ENCODE assay signal across 15 cellular contexts in the genomic region with DNA sequence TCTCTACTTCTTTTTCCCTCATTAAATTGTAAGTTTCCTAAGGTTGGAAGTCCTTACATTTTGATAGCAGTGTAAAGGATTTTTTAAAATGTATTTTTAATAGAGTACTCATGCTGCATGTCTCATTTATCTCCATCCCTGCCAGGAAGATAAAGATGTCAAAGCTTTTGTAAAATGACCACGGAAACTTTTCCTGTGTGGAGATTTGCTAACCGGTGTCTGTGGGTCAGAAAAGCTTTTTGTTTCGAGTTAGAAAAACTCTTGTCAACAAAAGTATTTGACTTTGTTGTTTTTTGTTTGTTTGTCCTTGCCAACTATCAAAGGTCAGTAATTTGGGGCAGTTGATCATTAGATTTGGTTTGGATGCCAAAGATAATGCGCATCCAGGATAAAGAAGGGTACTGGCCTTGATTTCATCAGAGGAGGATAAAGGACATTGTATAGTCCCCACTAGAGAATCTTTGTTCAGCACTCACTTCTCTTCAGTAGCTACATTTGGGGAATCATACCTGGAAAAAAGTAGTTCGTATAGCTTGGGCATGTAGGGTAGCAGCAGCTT.
DNase-seq lines count a peak whose midpoint lies in the region; ATAC-seq and TF ChIP-seq lines count a peak whose summit lies in the region.
"Had no signal": no experiment of that assay in that cellular context is flagged by ENCODE, and none has a peak within 500 bp of the region (broad histone marks: within the 10 kb centered on the region; RNA-seq: fewer than 3 reads in every experiment).

No MANE protein-coding gene starts in this region.

- H3K4me2 ChIP-seq in PC-9 = peak overlapping the region; percentile 82
- H3K4me2 ChIP-seq in hepatocyte = no peak overlapping the region
- peak overlapping the region; percentile 31 for H3K4me2 ChIP-seq in smooth muscle cell

- ATAC-seq in activated CD8-positive, alpha-beta T cell treated with anti-CD3 and anti-CD28 coated beads for 36 hours = no peak
- no peak for ATAC-seq in activated CD8-positive, alpha-beta T cell treated with anti-CD3 and anti-CD28 coated beads, Interleukin-2, amount 10 ng/mL, durations not matched to agents 7 days and 5 days

- no peak for DNase-seq in activated CD8-positive, alpha-beta T cell treated with anti-CD3 and anti-CD28 coated beads for 36 hours
- DNase-seq in activated CD8-positive, alpha-beta T cell treated with anti-CD3 and anti-CD28 coated beads, Interleukin-2, amount 10 ng/mL, durations not matched to agents 7 days and 5 days = no peak
- DNase-seq in PC-9 (no peak), hepatocyte (ENCODE audit: low spot score) (no peak), smooth muscle cell (lab: John Stamatoyannopoulos, UW; ENCODE audit: unreplicated experiment) (no peak), activated gamma-delta T cell treated with Interleukin-2 at 50 U/mL for 16 hours (no peak), NCI-H345 (lab: John Stamatoyannopoulos, UW) (no peak), WERI-Rb-1 (no peak)
- DNase-seq: activated T-cell treated with anti-CD3 and anti-CD28 coated beads, Interleukin-2, amount 50 U/mL, for 1 hour; glutamatergic neuron; left colon; NCI-H1048; NCI-H2171; small intestine had no signal

- H3K9me3 Mint-ChIP-seq in activated CD8-positive, alpha-beta T cell treated with anti-CD3 and anti-CD28 coated beads for 36 hours = no peaks in the 10 kb centered on the region
- no peaks in the 10 kb centered on the region for H3K9me3 Mint-ChIP-seq in activated CD8-positive, alpha-beta T cell treated with anti-CD3 and anti-CD28 coated beads, Interleukin-2, amount 10 ng/mL, durations not matched to agents 7 days and 5 days (ENCODE audit: insufficient read depth)
- H3K9me3 Mint-ChIP-seq: WTC11 had no signal

- TF ChIP-seq CTCF in activated CD8-positive, alpha-beta T cell treated with anti-CD3 and anti-CD28 coated beads for 36 hours (IDR thresholded peaks at IDR 0.05) = no peak
- no peak for TF ChIP-seq CTCF in PC-9 (conservative IDR thresholded peaks at IDR 0.05)
- TF ChIP-seq CTCF in hepatocyte (IDR thresholded peaks at IDR 0.05; ENCODE audit: poor library complexity) = no peak
- no peak for TF ChIP-seq CTCF in smooth muscle cell (IDR thresholded peaks at IDR 0.05; ENCODE audit: borderline replicate concordance, insufficient read depth, poor library complexity, severe bottlenecking)
- TF ChIP-seq CTCF in WERI-Rb-1 (IDR thresholded peaks at IDR 0.05; ENCODE audit: low read depth, low read length) = no peak

- no peaks in the 10 kb centered on the region for H3K9me2 ChIP-seq in PC-9 (ENCODE audit: insufficient read depth)
- no peaks in the 10 kb centered on the region for H3K9me2 ChIP-seq in hepatocyte (replicated peaks; ENCODE audit: insufficient read depth)

- POLR2A ChIA-PET in activated CD8-positive, alpha-beta T cell treated with anti-CD3 and anti-CD28 coated beads for 36 hours (lab: Charles Lee) = interaction anchor here (1.2 kb wide), 1 partner anchor 10 kb away, joined by 4 read pairs; no protein-coding TSS in a partner anchor
- POLR2A ChIA-PET in activated CD8-positive, alpha-beta T cell treated with anti-CD3 and anti-CD28 coated beads, Interleukin-2, amount 10 ng/mL, durations not matched to agents 7 days and 5 days (lab: Charles Lee) = no interaction called here
- POLR2A ChIA-PET in PC-9 (lab: Charles Lee; ENCODE audit: unreplicated experiment) = interaction anchor here (0.6 kb wide), 1 partner anchor 14 kb away, joined by 4 read pairs; no protein-coding TSS in a partner anchor

- H3K27me3 ChIP-seq in PC-9 (ENCODE audit: insufficient read depth, low read depth) (no peaks in the 10 kb centered on the region), hepatocyte (no peaks in the 10 kb centered on the region), smooth muscle cell (ENCODE audit: low read depth) (no peaks in the 10 kb centered on the region), WERI-Rb-1 (ENCODE audit: insufficient read depth, low read depth, severe bottlenecking) (no peaks in the 10 kb centered on the region)

- H3F3A ChIP-seq in PC-9 (ENCODE audit: insufficient read depth, low read depth) = peaks cover 46% of the 10 kb centered on the region
- H3F3A ChIP-seq in smooth muscle cell (ENCODE audit: low read depth) = no peaks in the 10 kb centered on the region

- no peak overlapping the region for H3K4me3 Mint-ChIP-seq in activated CD8-positive, alpha-beta T cell treated with anti-CD3 and anti-CD28 coated beads for 36 hours
- H3K4me3 Mint-ChIP-seq in activated CD8-positive, alpha-beta T cell treated with anti-CD3 and anti-CD28 coated beads, Interleukin-2, amount 10 ng/mL, durations not matched to agents 7 days and 5 days = no peak overlapping the region
- H3K4me3 Mint-ChIP-seq: WTC11 had no signal

- peaks cover 60% of the 10 kb centered on the region for H3K4me1 Mint-ChIP-seq in activated CD8-positive, alpha-beta T cell treated with anti-CD3 and anti-CD28 coated beads for 36 hours (ENCODE audit: low read depth)
- H3K4me1 Mint-ChIP-seq in activated CD8-positive, alpha-beta T cell treated with anti-CD3 and anti-CD28 coated beads, Interleukin-2, amount 10 ng/mL, durations not matched to agents 7 days and 5 days (ENCODE audit: low read depth) = peaks cover 57% of the 10 kb centered on the region

- CTCF ChIA-PET in activated CD8-positive, alpha-beta T cell treated with anti-CD3 and anti-CD28 coated beads for 36 hours (lab: Charles Lee) = no interaction called here
- CTCF ChIA-PET in activated CD8-positive, alpha-beta T cell treated with anti-CD3 and anti-CD28 coated beads, Interleukin-2, amount 10 ng/mL, durations not matched to agents 7 days and 5 days (lab: Charles Lee) = interaction anchor here (3.1 kb wide), 1 partner anchor 14 kb away, joined by 10 read pairs; no protein-coding TSS in a partner anchor
- CTCF ChIA-PET in PC-9 (lab: Charles Lee) = no interaction called here

- peak overlapping the region; percentile 55 for H3K9ac ChIP-seq in smooth muscle cell (ENCODE audit: low read depth)

- H2AFZ ChIP-seq in PC-9 = no peak overlapping the region
- H2AFZ ChIP-seq in hepatocyte = no peak overlapping the region
- H2AFZ ChIP-seq in smooth muscle cell (ENCODE audit: low read depth) = no peak overlapping the region

- peaks cover 54% of the 10 kb centered on the region for H3K4me1 ChIP-seq in PC-9 (replicated peaks; ENCODE audit: insufficient read depth)
- H3K4me1 ChIP-seq in hepatocyte (ENCODE audit: insufficient read depth) = peaks cover 25% of the 10 kb centered on the region
- peaks cover 14% of the 10 kb centered on the region for H3K4me1 ChIP-seq in smooth muscle cell (ENCODE audit: low read depth)

- H4K20me1 ChIP-seq in PC-9 (ENCODE audit: insufficient read depth) (no peaks in the 10 kb centered on the region), hepatocyte (ENCODE audit: insufficient read depth, poor library complexity, severe bottlenecking) (no peaks in the 10 kb centered on the region), smooth muscle cell (ENCODE audit: low read depth) (no peaks in the 10 kb centered on the region)

- H3K27ac ChIP-seq in PC-9 (peak overlapping the region; percentile 98), hepatocyte (peak overlapping the region; percentile 72), smooth muscle cell (ENCODE audit: low read depth) (peak overlapping the region; percentile 84), WERI-Rb-1 (no peak overlapping the region)

- no peaks in the 10 kb centered on the region for H3K9me3 ChIP-seq in PC-9 (ENCODE audit: insufficient read depth, low read depth)
- H3K9me3 ChIP-seq in hepatocyte (ENCODE audit: low read depth) = no peaks in the 10 kb centered on the region
- H3K9me3 ChIP-seq in smooth muscle cell (replicated peaks; ENCODE audit: low read depth) = no peaks in the 10 kb centered on the region
- H3K9me3 ChIP-seq in WERI-Rb-1 (ENCODE audit: severe bottlenecking) = no peaks in the 10 kb centered on the region

- 74% methylated on average over 5 of the region's 5 CpGs for WGBS in hepatocyte (ENCODE audit: low lambda C conversion rate, missing lambda C conversion rate)
- WGBS in smooth muscle cell (ENCODE audit: low lambda C conversion rate) = 66% methylated on average over 5 of the region's 5 CpGs

- BruUV-seq in PC-9 (replicated peaks; lab: Mats Ljungman, UMichigan) = TSS peak; percentile 23

- H3K36me3 ChIP-seq in PC-9 (ENCODE audit: low read depth) (peaks cover 20% of the 10 kb centered on the region; the same call in 1 of the 2 replicates), hepatocyte (replicated peaks; ENCODE audit: insufficient read depth, low read depth) (no peaks in the 10 kb centered on the region), smooth muscle cell (ENCODE audit: low read depth) (no peaks in the 10 kb centered on the region), WERI-Rb-1 (no peaks in the 10 kb centered on the region)

- H3K27me3 Mint-ChIP-seq in activated CD8-positive, alpha-beta T cell treated with anti-CD3 and anti-CD28 coated beads for 36 hours = no peaks in the 10 kb centered on the region
- H3K27me3 Mint-ChIP-seq in activated CD8-positive, alpha-beta T cell treated with anti-CD3 and anti-CD28 coated beads, Interleukin-2, amount 10 ng/mL, durations not matched to agents 7 days and 5 days (ENCODE audit: low read depth) = no peaks in the 10 kb centered on the region

- H3K36me3 Mint-ChIP-seq in activated CD8-positive, alpha-beta T cell treated with anti-CD3 and anti-CD28 coated beads for 36 hours (ENCODE audit: low read depth) = peaks cover 86% of the 10 kb centered on the region
- peaks cover 88% of the 10 kb centered on the region for H3K36me3 Mint-ChIP-seq in activated CD8-positive, alpha-beta T cell treated with anti-CD3 and anti-CD28 coated beads, Interleukin-2, amount 10 ng/mL, durations not matched to agents 7 days and 5 days (ENCODE audit: low read depth)
- H3K36me3 Mint-ChIP-seq: WTC11 had no signal

- H3K27ac Mint-ChIP-seq in activated CD8-positive, alpha-beta T cell treated with anti-CD3 and anti-CD28 coated beads for 36 hours = peak overlapping the region; percentile 88
- no peak overlapping the region for H3K27ac Mint-ChIP-seq in activated CD8-positive, alpha-beta T cell treated with anti-CD3 and anti-CD28 coated beads, Interleukin-2, amount 10 ng/mL, durations not matched to agents 7 days and 5 days

- H3K79me2 ChIP-seq in PC-9 (ENCODE audit: low read depth) (no peaks in the 10 kb centered on the region), hepatocyte (no peaks in the 10 kb centered on the region), smooth muscle cell (ENCODE audit: low read depth) (no peaks in the 10 kb centered on the region)

- intact Hi-C loops in activated CD8-positive, alpha-beta T cell treated with anti-CD3 and anti-CD28 coated beads for 36 hours (cut with micrococcal nuclease) = no loop called here
- intact Hi-C loops in PC-9 (cut with micrococcal nuclease; ENCODE audit: unreplicated experiment) = no loop called here

- no peak overlapping the region for H3K4me3 ChIP-seq in PC-9
- no peak overlapping the region for H3K4me3 ChIP-seq in hepatocyte
- H3K4me3 ChIP-seq in smooth muscle cell = no peak overlapping the region
- no peak overlapping the region for H3K4me3 ChIP-seq in WERI-Rb-1 (ENCODE audit: low read depth, low read length)
